In genomic region chr10:61780732-61781131, GRCh38 we compare ENCODE assay signal across 18 cellular contexts.
"Had no signal": no experiment of that assay in that cellular context is flagged by ENCODE, and none has a peak within 500 bp of the region (broad histone marks: within the 10 kb centered on the region; RNA-seq: fewer than 3 reads in every experiment).

No MANE protein-coding gene starts in this region.

- H3K4me1 ChIP-seq: breast epithelium, gastrocnemius medialis, uterus had no signal

- DNase-seq: activated CD4-positive, alpha-beta T cell treated with anti-CD3 and anti-CD28 coated beads, Interleukin-2, amount 50 U/mL, for 1 hour; activated naive CD4-positive, alpha-beta T cell treated with Interleukin-2 at 50 U/mL for 16 hours; cerebellar nuclear complex; effector memory CD4-positive, alpha-beta T cell; gastrocnemius medialis; mucosa of descending colon; nucleus accumbens; stimulated activated CD4-positive, alpha-beta T cell treated with anti-CD3 and anti-CD28 coated beads, Interleukin-1b, Interleukin-23, amount 100 ng/mL, for 48 hours; T1000; thyroid gland; uterus had no signal

- H3K4me3 ChIP-seq: ascending aorta, breast epithelium, gastrocnemius medialis, mucosa of descending colon, thyroid gland, uterus had no signal

- ATAC-seq: gastrocnemius medialis had no signal

- H3K9me3 Mint-ChIP-seq: activated T-helper 17 cell treated with anti-CD3 and anti-CD28 coated beads, Interleukin-2, amount 50 U/mL, for 72 hours; dendritic cell treated with granulocyte-macrophage colony-stimulating factor and Interleukin-4, amounts not matched to agents 40 ng/mL and 50 ng/mL, for 4 days; memory B cell; nephron had no signal

- H3K27ac ChIP-seq: breast epithelium, gastrocnemius medialis, thyroid gland had no signal

- H3K36me3 Mint-ChIP-seq: memory B cell had no signal

- H3K27me3 ChIP-seq: ascending aorta, breast epithelium, gastrocnemius medialis, thyroid gland, uterus had no signal

- H3K4me3 Mint-ChIP-seq: activated T-helper 17 cell treated with anti-CD3 and anti-CD28 coated beads, Interleukin-2, amount 50 U/mL, for 72 hours; dendritic cell treated with granulocyte-macrophage colony-stimulating factor and Interleukin-4, amounts not matched to agents 40 ng/mL and 50 ng/mL, for 4 days; memory B cell; nephron had no signal

- FAIRE-seq: islet of Langerhans had no signal

- H3K27me3 Mint-ChIP-seq: activated T-helper 17 cell treated with anti-CD3 and anti-CD28 coated beads, Interleukin-2, amount 50 U/mL, for 72 hours had no signal

- H3K4me1 Mint-ChIP-seq: memory B cell, nephron had no signal

- H3K36me3 ChIP-seq: ascending aorta, breast epithelium, gastrocnemius medialis, thyroid gland, uterus had no signal

- H3K27ac Mint-ChIP-seq: activated T-helper 17 cell treated with anti-CD3 and anti-CD28 coated beads, Interleukin-2, amount 50 U/mL, for 72 hours; dendritic cell treated with granulocyte-macrophage colony-stimulating factor and Interleukin-4, amounts not matched to agents 40 ng/mL and 50 ng/mL, for 4 days; memory B cell; nephron had no signal

- H3K9me3 ChIP-seq: ascending aorta, breast epithelium, gastrocnemius medialis, mucosa of descending colon, thyroid gland, uterus had no signal
